26 cellular contexts compared by ENCODE assay signal in the genomic region with DNA sequence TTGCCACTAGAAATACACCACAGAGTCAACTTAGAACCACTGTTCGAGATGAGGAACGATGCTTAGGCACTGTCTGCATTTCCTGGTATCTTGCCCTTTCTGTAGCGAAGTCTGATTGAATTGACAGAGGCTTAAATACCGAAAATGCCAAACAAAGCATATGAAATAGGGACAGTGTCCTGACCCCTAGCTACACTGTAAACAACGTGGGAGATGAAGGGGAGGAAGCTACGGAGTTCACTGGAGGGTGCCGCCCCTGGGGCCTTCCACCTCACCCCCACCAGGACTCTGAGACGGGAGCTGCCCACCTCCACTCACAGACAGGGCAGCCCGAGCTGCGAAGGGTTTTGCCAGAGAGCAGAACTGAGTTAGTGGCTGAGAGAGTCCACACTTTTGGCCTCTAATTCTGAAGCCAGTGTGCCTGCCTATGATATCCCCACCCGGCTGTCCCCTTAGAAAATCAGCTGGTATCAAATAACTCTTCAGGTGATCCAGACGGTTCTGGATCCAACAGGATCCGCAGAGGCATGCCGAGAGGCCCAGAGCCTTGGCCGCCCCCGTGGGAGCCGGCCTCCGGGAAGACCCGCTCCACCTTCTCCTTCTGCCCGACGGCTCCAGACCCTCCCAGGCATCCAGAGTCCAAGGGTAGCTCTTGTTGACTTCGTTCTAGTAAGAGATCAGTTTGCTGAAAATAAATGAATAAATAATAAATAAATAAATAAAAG.
DNase-seq lines count a peak whose midpoint lies in the region; ATAC-seq and TF ChIP-seq lines count a peak whose summit lies in the region.
"Had no signal": no experiment of that assay in that cellular context is flagged by ENCODE, and none has a peak within 500 bp of the region (broad histone marks: within the 10 kb centered on the region; RNA-seq: fewer than 3 reads in every experiment).

No MANE protein-coding gene starts in this region.

- H3K79me2 ChIP-seq in neural cell (replicated peaks; ENCODE audit: insufficient read depth, low read length) (no peaks in the 10 kb centered on the region), osteoblast (ENCODE audit: insufficient read depth, low read length) (no peaks in the 10 kb centered on the region), neural progenitor cell (ENCODE audit: low read depth) (no peaks in the 10 kb centered on the region)

- DNase-seq in left kidney (ENCODE audit: low read depth, low spot score) (peak; percentile 12), osteoblast (ENCODE audit: insufficient read length, low spot score, missing footprints) (peak; percentile 54), neural progenitor cell (ENCODE audit: low spot score) (no peak)
- no peak for DNase-seq in activated T-cell treated with anti-CD3 and anti-CD28 coated beads, Interleukin-2, amount 50 U/mL, for 72 hours
- no peak for DNase-seq in stimulated activated effector memory CD8-positive, alpha-beta T cell treated with anti-CD3 and anti-CD28 coated beads, Interleukin-12 subunit alpha, Interleukin-12 subunit beta, amount 100 ng/mL, for 72 hours (ENCODE audit: low spot score in 2 of 2)
- DNase-seq: 8988T; ACHN; BE2C; C1 segment of cervical spinal cord; CD4-positive, alpha-beta memory T cell; CD4-positive, CD25-positive, alpha-beta regulatory T cell; CD8-positive, alpha-beta memory T cell; COR-L47; DMS 273 treated with DMSO at 0.1 percent for 48 hours; DMS153; DMS53; DMS79; DND-41; EL; GDM1 had no signal

- H3K4me3 Mint-ChIP-seq in neural progenitor cell, result no peak overlapping the region
- no peak overlapping the region for H3K4me3 Mint-ChIP-seq in activated T-cell treated with anti-CD3 and anti-CD28 coated beads, Interleukin-2, amount 50 U/mL, for 72 hours
- no peak overlapping the region for H3K4me3 Mint-ChIP-seq in stimulated activated effector memory CD8-positive, alpha-beta T cell treated with anti-CD3 and anti-CD28 coated beads, Interleukin-12 subunit alpha, Interleukin-12 subunit beta, amount 100 ng/mL, for 72 hours
- H3K4me3 Mint-ChIP-seq: CD14-positive monocyte; CD4-positive, alpha-beta memory T cell; CD4-positive, CD25-positive, alpha-beta regulatory T cell; CD8-positive, alpha-beta memory T cell had no signal

- H3K4me1 ChIP-seq in liver (ENCODE audit: control insufficient read depth in 4 of 4, insufficient read depth in 4 of 4, low read length in 3 of 4) (peaks cover 22 to 39% (median 29%) of the 10 kb centered on the region in 4 donors), osteoblast (ENCODE audit: insufficient read depth, low read length) (no peaks in the 10 kb centered on the region), neural progenitor cell (peaks cover 20% of the 10 kb centered on the region)
- H3K4me1 ChIP-seq: BE2C, BLaER1 had no signal

- H3K27me3 Mint-ChIP-seq in neural progenitor cell (ENCODE audit: insufficient read depth, low read depth), result peaks cover 30% of the 10 kb centered on the region
- H3K27me3 Mint-ChIP-seq in activated T-cell treated with anti-CD3 and anti-CD28 coated beads, Interleukin-2, amount 50 U/mL, for 72 hours (ENCODE audit: low read depth), result no peaks in the 10 kb centered on the region
- H3K27me3 Mint-ChIP-seq: CD4-positive, CD25-positive, alpha-beta regulatory T cell had no signal

- peaks cover 2% of the 10 kb centered on the region for H3K36me3 Mint-ChIP-seq in neural progenitor cell
- H3K36me3 Mint-ChIP-seq in activated T-cell treated with anti-CD3 and anti-CD28 coated beads, Interleukin-2, amount 50 U/mL, for 72 hours (ENCODE audit: insufficient read depth in 2 of 2), result no peaks in the 10 kb centered on the region
- no peaks in the 10 kb centered on the region for H3K36me3 Mint-ChIP-seq in stimulated activated effector memory CD8-positive, alpha-beta T cell treated with anti-CD3 and anti-CD28 coated beads, Interleukin-12 subunit alpha, Interleukin-12 subunit beta, amount 100 ng/mL, for 72 hours
- H3K36me3 Mint-ChIP-seq: CD14-positive monocyte; CD4-positive, alpha-beta memory T cell; CD4-positive, CD25-positive, alpha-beta regulatory T cell; CD8-positive, alpha-beta memory T cell had no signal

- H3K9me3 ChIP-seq in liver (ENCODE audit: control insufficient read depth in 4 of 4, low read length in 3 of 4), result no peaks in the 10 kb centered on the region
- H3K9me3 ChIP-seq in neural cell (ENCODE audit: low read length), result no peaks in the 10 kb centered on the region
- H3K9me3 ChIP-seq in osteoblast (ENCODE audit: low read depth, low read length), result no peaks in the 10 kb centered on the region
- H3K9me3 ChIP-seq in neural progenitor cell (ENCODE audit: low read depth), result no peaks in the 10 kb centered on the region
- H3K9me3 ChIP-seq: BE2C, BLaER1 had no signal

- no peak for TF ChIP-seq RAD21 in liver (IDR thresholded peaks at IDR 0.05)
- TF ChIP-seq RAD21 in neural cell (conservative IDR thresholded peaks at IDR 0.05), result no peak

- WGBS in liver, result 64% methylated on average over 22 of the region's 22 CpGs

- H3K9me3 Mint-ChIP-seq in neural progenitor cell, result peaks cover 5% of the 10 kb centered on the region
- H3K9me3 Mint-ChIP-seq in activated T-cell treated with anti-CD3 and anti-CD28 coated beads, Interleukin-2, amount 50 U/mL, for 72 hours, result no peaks in the 10 kb centered on the region
- H3K9me3 Mint-ChIP-seq in stimulated activated effector memory CD8-positive, alpha-beta T cell treated with anti-CD3 and anti-CD28 coated beads, Interleukin-12 subunit alpha, Interleukin-12 subunit beta, amount 100 ng/mL, for 72 hours, result no peaks in the 10 kb centered on the region

- H3K27me3 ChIP-seq in liver (ENCODE audit: control insufficient read depth in 4 of 4, insufficient read depth in 4 of 4, low read length in 3 of 4) (no peaks in the 10 kb centered on the region), neural cell (ENCODE audit: insufficient read depth, low read depth, low read length) (no peaks in the 10 kb centered on the region), osteoblast (ENCODE audit: insufficient read depth, low read length) (peaks cover 12% of the 10 kb centered on the region), neural progenitor cell (no peaks in the 10 kb centered on the region)
- H3K27me3 ChIP-seq: BLaER1 had no signal

- TF ChIP-seq CTCF in liver (IDR thresholded peaks at IDR 0.05; ENCODE audit: low read depth, low read length, missing input control) (no peak), neural cell (IDR thresholded peaks at IDR 0.05; ENCODE audit: poor library complexity, severe bottlenecking) (no peak), osteoblast (IDR thresholded peaks at IDR 0.05; ENCODE audit: extremely low read depth, low read depth, low read length) (no peak), neural progenitor cell (IDR thresholded peaks at IDR 0.05) (no peak)

- H3K27ac ChIP-seq in liver (ENCODE audit: low read depth in 1 of 2, low read length in 2 of 2) (peak overlapping the region; percentile 32 to 37), neural cell (ENCODE audit: low read length) (peak overlapping the region; percentile 71), osteoblast (ENCODE audit: low read depth, low read length) (no peak overlapping the region), neural progenitor cell (no peak overlapping the region)
- H3K27ac ChIP-seq: BLaER1 had no signal

- H3K9ac ChIP-seq in liver (ENCODE audit: low read depth in 1 of 2, low read length in 2 of 2) (no peak overlapping the region), neural cell (ENCODE audit: low read length) (no peak overlapping the region), neural progenitor cell (no peak overlapping the region)
- H3K9ac ChIP-seq: BLaER1 had no signal

- no peak overlapping the region for H3K4me2 ChIP-seq in neural cell (ENCODE audit: low read length)
- H3K4me2 ChIP-seq in osteoblast (ENCODE audit: insufficient read depth, low read length), result no peak overlapping the region
- H3K4me2 ChIP-seq in neural progenitor cell, result no peak overlapping the region
- H3K4me2 ChIP-seq: BLaER1 had no signal

- H3K9me2 ChIP-seq in neural cell (ENCODE audit: insufficient read depth, low read length), result no peaks in the 10 kb centered on the region

- H3K4me1 Mint-ChIP-seq in neural progenitor cell, result peaks cover 35% of the 10 kb centered on the region
- H3K4me1 Mint-ChIP-seq in activated T-cell treated with anti-CD3 and anti-CD28 coated beads, Interleukin-2, amount 50 U/mL, for 72 hours (ENCODE audit: low read depth), result no peaks in the 10 kb centered on the region
- no peaks in the 10 kb centered on the region for H3K4me1 Mint-ChIP-seq in stimulated activated effector memory CD8-positive, alpha-beta T cell treated with anti-CD3 and anti-CD28 coated beads, Interleukin-12 subunit alpha, Interleukin-12 subunit beta, amount 100 ng/mL, for 72 hours
- H3K4me1 Mint-ChIP-seq: CD14-positive monocyte; CD4-positive, alpha-beta memory T cell; CD4-positive, CD25-positive, alpha-beta regulatory T cell; CD8-positive, alpha-beta memory T cell had no signal

- no peaks in the 10 kb centered on the region for H3K36me3 ChIP-seq in liver (ENCODE audit: control insufficient read depth in 4 of 4, insufficient read depth in 3 of 4, low read depth in 1 of 4, low read length in 3 of 4)
- H3K36me3 ChIP-seq in neural cell (ENCODE audit: insufficient read depth, low read length), result no peaks in the 10 kb centered on the region
- no peaks in the 10 kb centered on the region for H3K36me3 ChIP-seq in osteoblast (ENCODE audit: insufficient read depth, low read length)
- no peaks in the 10 kb centered on the region for H3K36me3 ChIP-seq in neural progenitor cell
- H3K36me3 ChIP-seq: BE2C, BLaER1 had no signal

- TF ChIP-seq EP300 in neural cell (conservative IDR thresholded peaks at IDR 0.05; ENCODE audit: poor library complexity, severe bottlenecking), result no peak

- no peak for ATAC-seq in HG03442 (IDR thresholded peaks at IDR 0.05; ENCODE audit: unreplicated experiment)
- no peak for ATAC-seq in activated T-cell treated with anti-CD3 and anti-CD28 coated beads, Interleukin-2, amount 50 U/mL, for 72 hours (replicated peaks in 1 of 2)
- ATAC-seq in stimulated activated effector memory CD8-positive, alpha-beta T cell treated with anti-CD3 and anti-CD28 coated beads, Interleukin-12 subunit alpha, Interleukin-12 subunit beta, amount 100 ng/mL, for 72 hours, result no peak
- ATAC-seq: GM12878 had no signal

- H3K27ac Mint-ChIP-seq in neural progenitor cell, result no peak overlapping the region
- no peak overlapping the region for H3K27ac Mint-ChIP-seq in activated T-cell treated with anti-CD3 and anti-CD28 coated beads, Interleukin-2, amount 50 U/mL, for 72 hours
- H3K27ac Mint-ChIP-seq in stimulated activated effector memory CD8-positive, alpha-beta T cell treated with anti-CD3 and anti-CD28 coated beads, Interleukin-12 subunit alpha, Interleukin-12 subunit beta, amount 100 ng/mL, for 72 hours, result no peak overlapping the region
- H3K27ac Mint-ChIP-seq: CD4-positive, alpha-beta memory T cell; CD4-positive, CD25-positive, alpha-beta regulatory T cell; CD8-positive, alpha-beta memory T cell had no signal

- no peaks in the 10 kb centered on the region for H3F3A ChIP-seq in neural cell (ENCODE audit: insufficient read depth, low read length, poor library complexity, severe bottlenecking)
- H3F3A ChIP-seq in neural progenitor cell (ENCODE audit: low read depth), result peaks cover 20% of the 10 kb centered on the region

- H4K20me1 ChIP-seq in neural cell (ENCODE audit: insufficient read depth) (no peaks in the 10 kb centered on the region), osteoblast (ENCODE audit: insufficient read depth, low read length) (no peaks in the 10 kb centered on the region), neural progenitor cell (ENCODE audit: low read depth) (no peaks in the 10 kb centered on the region)
- H4K20me1 ChIP-seq: BLaER1 had no signal

- H2AFZ ChIP-seq in neural cell (ENCODE audit: low read depth, low read length), result no peak overlapping the region
- no peak overlapping the region for H2AFZ ChIP-seq in osteoblast (ENCODE audit: low read length)
- no peak overlapping the region for H2AFZ ChIP-seq in neural progenitor cell (replicated peaks)

- no peak overlapping the region for H3K4me3 ChIP-seq in liver (ENCODE audit: low read depth in 1 of 3, low read length in 3 of 3)
- H3K4me3 ChIP-seq in neural cell (ENCODE audit: low read length), result no peak overlapping the region
- no peak overlapping the region for H3K4me3 ChIP-seq in osteoblast (ENCODE audit: insufficient read depth, low read length)
- no peak overlapping the region for H3K4me3 ChIP-seq in neural progenitor cell
- H3K4me3 ChIP-seq: BLaER1, GM12878 had no signal

Comparison
In these comparisons a context has a peak if more than half of its experiments do, and no peak if none do; other contexts are left out.
1. DNase-seq: peak in left kidney (single experiment) and osteoblast (single experiment); none in neural progenitor cell (single experiment), activated T-cell treated with anti-CD3 and anti-CD28 coated beads, Interleukin-2, amount 50 U/mL, for 72 hours (0 of 2) and stimulated activated effector memory CD8-positive, alpha-beta T cell treated with anti-CD3 and anti-CD28 coated beads, Interleukin-12 subunit alpha, Interleukin-12 subunit beta, amount 100 ng/mL, for 72 hours (0 of 2).
2. H3K27ac ChIP-seq: peak in liver (2 of 2) and neural cell (single experiment); none in osteoblast (single experiment) and neural progenitor cell (single experiment).